2 cellular contexts compared by ENCODE assay signal in genomic region chr10:121231059-121231458, GRCh38.
TF ChIP-seq lines count a peak whose summit lies in the region.

No MANE protein-coding gene starts in this region.

TF ChIP-seq in GM23338, 12 proteins besides CTCF, POLR2A, EP300 and RAD21:
- TF ChIP-seq REST (IDR thresholded peaks at IDR 0.05; ENCODE audit: unreplicated experiment) = no peak
- no peak for TF ChIP-seq ZNF114 (CRISPR knock-in tag; IDR thresholded peaks at IDR 0.05)
- TF ChIP-seq CREB1 (CRISPR knock-in tag; IDR thresholded peaks at IDR 0.05; ENCODE audit: low read depth) = no peak
- TF ChIP-seq ZNF331 (CRISPR knock-in tag; IDR thresholded peaks at IDR 0.05; ENCODE audit: low read depth) = no peak
- no peak for TF ChIP-seq JUNB (IDR thresholded peaks at IDR 0.05; ENCODE audit: unreplicated experiment)
- TF ChIP-seq STAT1 (IDR thresholded peaks at IDR 0.05; ENCODE audit: unreplicated experiment) = no peak
- no peak for TF ChIP-seq ETS1 (IDR thresholded peaks at IDR 0.05)
- no peak for TF ChIP-seq ZNF462 (CRISPR knock-in tag; IDR thresholded peaks at IDR 0.05)
- no peak for TF ChIP-seq EZH2 (IDR thresholded peaks at IDR 0.05; ENCODE audit: low read depth, unreplicated experiment)
- no peak for TF ChIP-seq POLR2AphosphoS5 (IDR thresholded peaks at IDR 0.05; ENCODE audit: low read depth)
- TF ChIP-seq EZH2phosphoT487 (IDR thresholded peaks at IDR 0.05; ENCODE audit: unreplicated experiment) = no peak
- no peak for TF ChIP-seq NANOG (IDR thresholded peaks at IDR 0.05; ENCODE audit: borderline replicate concordance)

TF ChIP-seq in H1, 55 proteins besides CTCF, POLR2A, EP300 and RAD21:
- TF ChIP-seq BCL11A (IDR thresholded peaks at IDR 0.05; ENCODE audit: low read depth in 2 of 2, low read length in 2 of 2) = no peak
